In genomic region chr3:195440379-195440778, GRCh38 we compare ENCODE assay signal across 2 cellular contexts.
TF ChIP-seq lines count a peak whose summit lies in the region.

No MANE protein-coding gene starts in this region.

TF ChIP-seq in GM12878, 131 proteins besides CTCF, POLR2A, EP300 and RAD21:
- TF ChIP-seq JUNB (IDR thresholded peaks at IDR 0.05) (peak; percentile 44), MYC (IDR thresholded peaks at IDR 0.05; ENCODE audit: insufficient read depth, insufficient read length, insufficient replicate concordance, low read length, severe bottlenecking) (no peak)

TF ChIP-seq in neural cell, 6 proteins besides CTCF, POLR2A, EP300 and RAD21:
- no peak for TF ChIP-seq EZH2 (IDR thresholded peaks at IDR 0.05; ENCODE audit: borderline replicate concordance, insufficient read depth, low read length, poor library complexity, severe bottlenecking)
- TF ChIP-seq TAF1 (IDR thresholded peaks at IDR 0.05; ENCODE audit: low read depth), result no peak
- no peak for TF ChIP-seq POLR2AphosphoS5 (IDR thresholded peaks at IDR 0.05)
- no peak for TF ChIP-seq MXI1 (conservative IDR thresholded peaks at IDR 0.05; ENCODE audit: poor library complexity, severe bottlenecking)
- TF ChIP-seq REST (IDR thresholded peaks at IDR 0.05; ENCODE audit: borderline replicate concordance), result no peak
- TF ChIP-seq SMC3 (conservative IDR thresholded peaks at IDR 0.05; ENCODE audit: poor library complexity), result no peak
